15 cellular contexts compared by ENCODE assay signal in genomic region chr18:2471523-2471922, GRCh38.
DNase-seq lines count a peak whose midpoint lies in the region; ATAC-seq and TF ChIP-seq lines count a peak whose summit lies in the region.
"Had no signal": no experiment of that assay in that cellular context is flagged by ENCODE, and none has a peak within 500 bp of the region (broad histone marks: within the 10 kb centered on the region; RNA-seq: fewer than 3 reads in every experiment).

No MANE protein-coding gene starts in this region.

- H3K27ac ChIP-seq in gastrocnemius medialis, result no peak overlapping the region
- H3K27ac ChIP-seq: prostate gland had no signal

- H3K9me3 ChIP-seq in gastrocnemius medialis, result no peaks in the 10 kb centered on the region
- H3K9me3 ChIP-seq: prostate gland had no signal

- TF ChIP-seq POLR2A in gastrocnemius medialis (IDR thresholded peaks at IDR 0.05), result no peak

- TF ChIP-seq CTCF in fibroblast of mammary gland (conservative IDR thresholded peaks at IDR 0.05; ENCODE audit: control insufficient read depth, insufficient read depth, low read depth, low read length), result peak; percentile 23
- no peak for TF ChIP-seq CTCF in gastrocnemius medialis (IDR thresholded peaks at IDR 0.05 in 4 of 5, conservative IDR thresholded peaks at IDR 0.05 in 1 of 5)

- H3K36me3 ChIP-seq in gastrocnemius medialis, result no peaks in the 10 kb centered on the region
- H3K36me3 ChIP-seq: prostate gland had no signal

- H3K27me3 ChIP-seq in gastrocnemius medialis, result no peaks in the 10 kb centered on the region

- in situ Hi-C loops in gastrocnemius medialis (cut with MboI; ENCODE audit: low sequenced_read_pairs in 4 of 4), result no loop called here

- no peak overlapping the region for H3K4me3 ChIP-seq in fibroblast of mammary gland (ENCODE audit: control insufficient read depth, low read depth, low read length)
- no peak overlapping the region for H3K4me3 ChIP-seq in gastrocnemius medialis
- H3K4me3 ChIP-seq: prostate gland had no signal

- no peaks in the 10 kb centered on the region for H3K4me1 ChIP-seq in gastrocnemius medialis
- H3K4me1 ChIP-seq: prostate gland had no signal

- DNase-seq in DMS 273 (lab: John Stamatoyannopoulos, UW; ENCODE audit: unreplicated experiment) (peak; percentile 18), DMS 273 treated with DMSO at 0.1 percent for 48 hours (lab: John Stamatoyannopoulos, UW) (no peak), NCI-H69 (lab: John Stamatoyannopoulos, UW) (peak; percentile 45), fibroblast of mammary gland (ENCODE audit: low read depth) (no peak), gastrocnemius medialis (no peak), NCI-H345 (lab: John Stamatoyannopoulos, UW) (no peak), posterior cingulate gyrus (no peak)
- DNase-seq: 8988T; activated T-cell treated with anti-CD3 and anti-CD28 coated beads, Interleukin-2, amount 50 U/mL, for 48 hours; aorta; hypothalamus; NCI-H2029; stimulated activated CD4-positive, alpha-beta T cell treated with anti-CD3 and anti-CD28 coated beads, Interleukin-4, amount 100 ng/mL, for 1 hour had no signal

- ATAC-seq in GM18907 (IDR thresholded peaks at IDR 0.05; ENCODE audit: unreplicated experiment), result peak; percentile 52
- no peak for ATAC-seq in gastrocnemius medialis

- intact Hi-C loops in gastrocnemius medialis (cut with DNase I; ENCODE audit: low total_unique reads), result no loop called here
- intact Hi-C loops in posterior cingulate gyrus (cut with DNase I), result no loop called here

Comparison
In these comparisons a context has a peak if more than half of its experiments do, and no peak if none do; other contexts are left out.
1. DNase-seq: peak in DMS 273 (single experiment) and NCI-H69 (single experiment); none in DMS 273 treated with DMSO at 0.1 percent for 48 hours (single experiment), fibroblast of mammary gland (single experiment), gastrocnemius medialis (0 of 2), NCI-H345 (single experiment) and posterior cingulate gyrus (0 of 10).